1 cellular context compared by ENCODE assay signal in genomic region chr19:35112995-35113693, GRCh38.
TF ChIP-seq lines count a peak whose summit lies in the region.

No MANE protein-coding gene starts in this region.

TF ChIP-seq in K562, 482 proteins besides CTCF, POLR2A, EP300 and RAD21:
- TF ChIP-seq NCOA6 (IDR thresholded peaks at IDR 0.05) (no peak), ATF1 (CRISPR knock-in tag; IDR thresholded peaks at IDR 0.05) (no peak), ATF1 (tag; IDR thresholded peaks at IDR 0.05) (peak; percentile 59; the same call in 1 of the 2 replicates), POLR2H (tag; IDR thresholded peaks at IDR 0.05; ENCODE audit: low read depth) (no peak), ZBTB11 (CRISPR knock-in tag; IDR thresholded peaks at IDR 0.05) (no peak), CREM (IDR thresholded peaks at IDR 0.05; ENCODE audit: low read depth) (peak; percentile 34; the same call in 1 of the 2 replicates), SOX6 (IDR thresholded peaks at IDR 0.05) (no peak), ASH1L (IDR thresholded peaks at IDR 0.05; ENCODE audit: borderline replicate concordance, low read depth, partially characterized antibody) (no peak), SIN3B (IDR thresholded peaks at IDR 0.05; ENCODE audit: low read depth) (no peak), ZNF764 (CRISPR knock-in tag; IDR thresholded peaks at IDR 0.05; ENCODE audit: low read depth) (no peak), ZNF655 (CRISPR knock-in tag; IDR thresholded peaks at IDR 0.05) (no peak), ZNF77 (CRISPR knock-in tag; IDR thresholded peaks at IDR 0.05) (no peak), ZBTB8A (IDR thresholded peaks at IDR 0.05; ENCODE audit: partially characterized antibody) (no peak), PCBP1 (IDR thresholded peaks at IDR 0.05; ENCODE audit: low read depth, low read length, poor library complexity, severe bottlenecking) (no peak), JUN (IDR thresholded peaks at IDR 0.05; ENCODE audit: borderline replicate concordance, low read depth, low read length) (no peak), JUN (CRISPR knock-in tag; IDR thresholded peaks at IDR 0.05; ENCODE audit: borderline replicate concordance) (no peak), ARID3B (CRISPR knock-in tag; IDR thresholded peaks at IDR 0.05; ENCODE audit: borderline replicate concordance) (no peak), OTX1 (CRISPR knock-in tag; IDR thresholded peaks at IDR 0.05) (no peak), ZNF232 (CRISPR knock-in tag; IDR thresholded peaks at IDR 0.05) (no peak), ATF7 (IDR thresholded peaks at IDR 0.05) (peak; percentile 44; the same call in 1 of the 2 replicates), ATF3 (IDR thresholded peaks at IDR 0.05) (peak; percentile 74), ATF3 (CRISPR knock-in tag; conservative IDR thresholded peaks at IDR 0.05) (no peak), MCM7 (IDR thresholded peaks at IDR 0.05) (no peak)
